ENCODE assay signal across 8 cellular contexts in the genomic region with DNA sequence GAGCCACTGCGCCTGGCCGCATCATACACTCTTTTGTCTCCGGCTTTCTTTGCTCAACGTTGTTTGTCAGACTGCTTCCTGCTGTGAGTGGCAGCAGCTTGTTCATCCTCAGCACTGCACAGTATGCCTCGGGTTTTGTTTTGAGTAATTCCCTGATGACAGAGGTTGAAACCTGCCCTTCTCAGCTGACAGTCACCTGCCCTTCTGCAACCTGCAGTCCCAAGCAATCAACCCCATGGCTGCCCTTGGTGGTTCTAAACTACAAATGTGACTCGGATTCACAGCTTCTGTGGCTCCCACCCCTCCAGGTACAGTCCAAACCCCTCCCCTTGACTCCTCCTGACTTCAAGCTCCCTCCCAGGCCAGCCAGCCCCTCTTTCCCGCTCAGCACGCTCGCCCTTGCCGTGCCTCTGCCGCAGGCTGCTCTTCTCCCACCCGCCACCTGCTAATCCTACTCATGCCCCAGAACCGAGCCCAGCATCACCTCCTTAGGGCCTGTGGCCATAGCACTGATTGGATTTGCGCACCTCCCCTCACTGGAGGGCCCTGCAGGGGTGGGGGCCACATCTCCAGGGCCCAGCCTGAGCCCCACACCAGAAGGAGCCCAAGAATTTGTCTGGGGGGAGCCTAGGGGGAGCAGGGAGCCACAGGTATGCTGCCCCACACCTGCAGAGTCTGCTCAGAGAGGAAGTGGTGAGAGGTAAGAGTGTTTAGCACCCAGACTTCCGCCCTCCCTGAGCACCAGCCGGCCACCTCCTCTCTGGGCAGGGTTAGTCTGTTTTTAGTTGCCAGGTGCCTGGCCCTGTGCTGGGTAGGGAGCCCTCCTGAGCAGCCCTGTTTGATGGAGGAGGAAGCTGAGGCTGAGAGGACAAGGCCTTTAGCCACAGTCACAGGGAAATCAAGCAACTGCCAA. TPM values are rescaled to one million over a fixed set of nuclear protein-coding genes. Genes with fewer than 3 reads are reported as not detected.
A peak's percentile ranks its signal among the peaks of the same experiment; 100 is the strongest.
DNase-seq lines count a peak whose midpoint lies in the region; ATAC-seq and TF ChIP-seq lines count a peak whose summit lies in the region.

No MANE protein-coding gene starts in this region.

- no peaks in the 10 kb centered on the region for H3K9me3 ChIP-seq in BE2C
- H3K9me3 ChIP-seq in PC-3 (ENCODE audit: low read length), result no peaks in the 10 kb centered on the region

- BruUV-seq in PC-3 (replicated peaks; lab: Mats Ljungman, UMichigan), result no TSS peak

- no peak overlapping the region for H3K27ac ChIP-seq in PC-3 (ENCODE audit: low read length)

- H3K79me2 ChIP-seq in PC-3 (ENCODE audit: low read length), result peaks cover 91% of the 10 kb centered on the region

- no peaks in the 10 kb centered on the region for H3K9me3 Mint-ChIP-seq in activated naive CD8-positive, alpha-beta T cell (ENCODE audit: low read depth)
- H3K9me3 Mint-ChIP-seq in nephron, result no peaks in the 10 kb centered on the region

- H3K27me3 Mint-ChIP-seq in activated naive CD8-positive, alpha-beta T cell, result no peaks in the 10 kb centered on the region
- no peaks in the 10 kb centered on the region for H3K27me3 Mint-ChIP-seq in nephron (ENCODE audit: low read depth)

- H3K4me2 ChIP-seq in PC-3 (ENCODE audit: low read length), result no peak overlapping the region

- H3K9me2 ChIP-seq in PC-3 (replicated peaks; ENCODE audit: low read length), result no peaks in the 10 kb centered on the region

- POLR2A ChIA-PET in PC-3 (lab: Charles Lee; ENCODE audit: unreplicated experiment), result no interaction called here

- H4K20me1 ChIP-seq in PC-3 (ENCODE audit: low read length), result peaks cover 8% of the 10 kb centered on the region; the same call in 1 of the 2 replicates

- peak; percentile 11 for DNase-seq in BE2C
- peak; percentile 43 for DNase-seq in PC-3
- DNase-seq in H4 (ENCODE audit: low spot score), result no peak
- no peak for DNase-seq in mesenteric fat pad (ENCODE audit: low spot score)

- H3K9ac ChIP-seq in PC-3 (ENCODE audit: low read length), result no peak overlapping the region

- CTCF ChIA-PET in PC-3 (lab: Charles Lee), result no interaction called here

- H3K36me3 ChIP-seq in BE2C (no peaks in the 10 kb centered on the region), PC-3 (ENCODE audit: low read depth, low read length) (no peaks in the 10 kb centered on the region)

- no peak overlapping the region for H2AFZ ChIP-seq in PC-3 (ENCODE audit: low read length)

- intact Hi-C loops in PC-3 (cut with micrococcal nuclease), result no loop called here

- peak overlapping the region; percentile 75 for H3K4me3 Mint-ChIP-seq in activated naive CD8-positive, alpha-beta T cell
- H3K4me3 Mint-ChIP-seq in nephron, result peak overlapping the region in 1 of 3 experiments; percentile 24

- no peaks in the 10 kb centered on the region for H3F3A ChIP-seq in PC-3 (ENCODE audit: low read length, unreplicated experiment)

- H3K27me3 ChIP-seq in BE2C (no peaks in the 10 kb centered on the region), PC-3 (ENCODE audit: low read length) (no peaks in the 10 kb centered on the region)

- peak; percentile 68 for ATAC-seq in GM19328 (IDR thresholded peaks at IDR 0.05; ENCODE audit: unreplicated experiment)
- ATAC-seq in HG03196 (IDR thresholded peaks at IDR 0.05; ENCODE audit: unreplicated experiment), result peak; percentile 63
- peak; percentile 24; the same call in 1 of the 2 replicates for ATAC-seq in PC-3

- TF ChIP-seq CTCF in BE2C (IDR thresholded peaks at IDR 0.05; ENCODE audit: low read depth, low read length) (no peak), PC-3 (conservative IDR thresholded peaks at IDR 0.05; ENCODE audit: low read depth, low read length) (no peak), nephron (IDR thresholded peaks at IDR 0.05; ENCODE audit: unreplicated experiment in 3 of 3) (no peak)

- peaks cover 95% of the 10 kb centered on the region for H3K4me1 Mint-ChIP-seq in activated naive CD8-positive, alpha-beta T cell (ENCODE audit: low read depth)
- H3K4me1 Mint-ChIP-seq in nephron, result peaks cover 81% of the 10 kb centered on the region

- H3K36me3 Mint-ChIP-seq in activated naive CD8-positive, alpha-beta T cell, result peaks cover 2% of the 10 kb centered on the region
- H3K36me3 Mint-ChIP-seq in nephron (ENCODE audit: low read depth), result no peaks in the 10 kb centered on the region

- no peak overlapping the region for H3K4me3 ChIP-seq in BE2C (ENCODE audit: low read depth, low read length)
- no peak overlapping the region for H3K4me3 ChIP-seq in PC-3 (ENCODE audit: low read length)

- peak overlapping the region; percentile 98 for H3K27ac Mint-ChIP-seq in activated naive CD8-positive, alpha-beta T cell
- peak overlapping the region; percentile 92 to 97 (median 94) for H3K27ac Mint-ChIP-seq in nephron

- peaks cover 82% of the 10 kb centered on the region for H3K4me1 ChIP-seq in BE2C
- peaks cover 48% of the 10 kb centered on the region for H3K4me1 ChIP-seq in PC-3 (ENCODE audit: insufficient read depth, low read length)

RNA-seq across cellular contexts. Expression of a gene that starts 10.1 kb away (rescaled TPM):
- 30.7 TPM for polyA plus RNA-seq in BE2C (2012; ENCODE audit: insufficient read depth, insufficient read length, low read depth)
- total RNA-seq in PC-3 (2014; rRNA removed) (10.8 and 26.1 TPM in 2 replicates), mesenteric fat pad (12.8 TPM)
- 7.6 and 10.6 TPM in 2 replicates for total RNA-seq in H4 (2014; rRNA removed; shearing (Covaris generic))

RNA-seq across cellular contexts. Expression of a gene that starts 33.0 kb away (rescaled TPM):
- polyA plus RNA-seq in BE2C (2012; ENCODE audit: insufficient read depth, insufficient read length, low read depth), result 137 TPM
- total RNA-seq in PC-3 (2014; rRNA removed), result 32.0 and 33.0 TPM in 2 replicates
- 31.1 and 35.4 TPM in 2 replicates for total RNA-seq in H4 (2014; rRNA removed; shearing (Covaris generic))
- total RNA-seq in mesenteric fat pad, result 20.9 TPM

RNA-seq across cellular contexts. Expression of a gene that starts 40.1 kb away (rescaled TPM):
- 0.74 TPM for polyA plus RNA-seq in BE2C (2012; ENCODE audit: insufficient read depth, insufficient read length, low read depth)
- total RNA-seq in PC-3 (2014; rRNA removed) (5.1 and 5.4 TPM in 2 replicates), mesenteric fat pad (2.2 TPM)
- total RNA-seq in H4 (2014; rRNA removed; shearing (Covaris generic)), result 0.95 and 2.6 TPM in 2 replicates

RNA-seq across cellular contexts. Expression of a gene that starts 53.8 kb away (rescaled TPM):
- 39.4 TPM for polyA plus RNA-seq in BE2C (2012; ENCODE audit: insufficient read depth, insufficient read length, low read depth)
- total RNA-seq in PC-3 (2014; rRNA removed), result 26.9 and 27.8 TPM in 2 replicates
- total RNA-seq in H4 (2014; rRNA removed; shearing (Covaris generic)), result 5.2 and 12.8 TPM in 2 replicates
- 40.0 TPM for total RNA-seq in mesenteric fat pad

Comparison
In these comparisons a context has a peak if more than half of its experiments do, and no peak if none do; other contexts are left out.
1. DNase-seq: peak in BE2C (single experiment) and PC-3 (single experiment); none in H4 (single experiment) and mesenteric fat pad (single experiment).
2. Peak in every context shown above with its lines, with median percentiles within 50 percentile points of each other: ATAC-seq.